ENCODE assay signal across 8 cellular contexts in genomic region chr17:75764417-75764710, GRCh38. TPM values are rescaled to one million over a fixed set of nuclear protein-coding genes. Genes with fewer than 3 reads are reported as not detected.
DNase-seq lines count a peak whose midpoint lies in the region; ATAC-seq and TF ChIP-seq lines count a peak whose summit lies in the region.

No MANE protein-coding gene starts in this region.

- ATAC-seq in heart left ventricle (no peak), left ventricle myocardium superior (no peak), body of pancreas (no peak), HG02981 (IDR thresholded peaks at IDR 0.05; ENCODE audit: unreplicated experiment) (no peak)

- H3K4me3 ChIP-seq in heart left ventricle (peak overlapping the region; percentile 54 to 91 (median 74)), body of pancreas (peak overlapping the region; percentile 24 to 60), mesodermal cell (ENCODE audit: extremely low read depth, insufficient read depth, low read length, poor library complexity, severe bottlenecking) (peak overlapping the region; percentile 59), vagina (peak overlapping the region; percentile 57 to 88)

- WGBS in heart left ventricle, 4 donors = 12 to 21% (median 18%) methylated on average over 5 to 14 of the region's 14 CpGs
- 8% methylated on average over 14 of the region's 14 CpGs; no CpG with 5 or more reads in 1 of the 2 donors for WGBS in body of pancreas, 2 donors
- WGBS in mesodermal cell (ENCODE audit: insufficient coverage in 2 of 2), 2 experiments = 20 to 22% methylated on average over 12 to 13 of the region's 14 CpGs

- H3K9me3 ChIP-seq in heart left ventricle = no peaks in the 10 kb centered on the region
- no peaks in the 10 kb centered on the region for H3K9me3 ChIP-seq in body of pancreas
- no peaks in the 10 kb centered on the region for H3K9me3 ChIP-seq in mesodermal cell (ENCODE audit: control insufficient read depth, low read length)
- no peaks in the 10 kb centered on the region for H3K9me3 ChIP-seq in vagina

- intact Hi-C loops in heart left ventricle (cut with DNase I) = loop anchor here in 3 of 10 donors (1.0 to 10.0 kb wide), 3 partner anchors 60 to 241 kb away; partner anchors contain the start of gene TRIM65 (in 1 of the 3)
- intact Hi-C loops in left ventricle myocardium superior (cut with micrococcal nuclease) = no loop called here
- intact Hi-C loops in body of pancreas (cut with DNase I) = no loop called here
- intact Hi-C loops in vagina (cut with DNase I) = loop anchor here (10.0 kb wide), 1 partner anchor 110 kb away; the partner anchor contains the start of gene TRIM47

- no peaks in the 10 kb centered on the region for H3K27me3 ChIP-seq in heart left ventricle
- H3K27me3 ChIP-seq in body of pancreas = no peaks in the 10 kb centered on the region
- no peaks in the 10 kb centered on the region for H3K27me3 ChIP-seq in vagina

- TF ChIP-seq POLR2A in heart left ventricle (IDR thresholded peaks at IDR 0.05) (no peak), body of pancreas (IDR thresholded peaks at IDR 0.05) (no peak), vagina (IDR thresholded peaks at IDR 0.05) (no peak)

- peaks cover 0 to 26% (median 14%) of the 10 kb centered on the region in 12 donors for H3K4me1 ChIP-seq in heart left ventricle
- H3K4me1 ChIP-seq in body of pancreas = peaks cover 29% of the 10 kb centered on the region
- H3K4me1 ChIP-seq in mesodermal cell (ENCODE audit: control insufficient read depth, insufficient read depth, low read length, poor library complexity, severe bottlenecking) = peaks cover 8% of the 10 kb centered on the region
- peaks cover 20% of the 10 kb centered on the region for H3K4me1 ChIP-seq in vagina

- DNase-seq in heart left ventricle (no peak), left ventricle myocardium superior (no peak), body of pancreas (no peak), vagina (ENCODE audit: extremely low spot score in 2 of 2) (no peak), 8988T (no peak), glomerular visceral epithelial cell (ENCODE audit: extremely low spot score) (no peak)

- H3K27ac ChIP-seq in heart left ventricle = peak overlapping the region; percentile 58 to 98 (median 87)
- peak overlapping the region; percentile 67 to 89 (median 80) for H3K27ac ChIP-seq in body of pancreas
- no peak overlapping the region for H3K27ac ChIP-seq in mesodermal cell (ENCODE audit: low read depth, low read length, severe bottlenecking)
- peak overlapping the region; percentile 91 for H3K27ac ChIP-seq in vagina

- TF ChIP-seq CTCF in heart left ventricle (IDR thresholded peaks at IDR 0.05) (peak in 1 of 12 donors; percentile 71), body of pancreas (IDR thresholded peaks at IDR 0.05) (peak in 2 of 7 experiments; percentile 45 to 75), vagina (IDR thresholded peaks at IDR 0.05) (no peak)

- H3K36me3 ChIP-seq in heart left ventricle (peaks cover 0 to 13% (median 3%) of the 10 kb centered on the region in 9 donors), body of pancreas (replicated peaks in 1 of 2; ENCODE audit: insufficient read depth in 1 of 2, low read depth in 2 of 2) (no peaks in the 10 kb centered on the region), mesodermal cell (ENCODE audit: control insufficient read depth, insufficient read depth, low read length) (no peaks in the 10 kb centered on the region), vagina (no peaks in the 10 kb centered on the region)

RNA-seq across cellular contexts. Expression of gene GALK1, which starts 0.6 kb away (rescaled TPM):
- total RNA-seq in heart left ventricle = 10 to 100 TPM in 8 of 9 donors, 1 to 10 TPM in 1; 9.6 to 30.6 (median 16.5) TPM
- polyA plus RNA-seq in heart left ventricle = 10 to 100 TPM; 25.5 to 31.2 TPM
- 20.2 TPM for total RNA-seq in left ventricle myocardium superior
- total RNA-seq in body of pancreas = 10 to 100 TPM; 27.4 to 27.5 TPM
- 36.5 TPM for polyA plus RNA-seq in mesodermal cell (2013, experiment 1 of 2)
- polyA plus RNA-seq in mesodermal cell (2013, experiment 2 of 2) = 33.3 TPM
- 18.4 TPM for total RNA-seq in vagina

RNA-seq across cellular contexts. Expression of gene UNK, which starts 20.2 kb away (rescaled TPM):
- total RNA-seq in heart left ventricle (10 to 100 TPM; 11.3 to 27.5 (median 16.3) TPM), left ventricle myocardium superior (14.8 TPM), body of pancreas (10 to 100 TPM; 18.4 to 59.7 TPM), vagina (35.1 TPM)
- 10 to 100 TPM; 14.6 to 18.5 TPM for polyA plus RNA-seq in heart left ventricle
- 27.2 TPM for polyA plus RNA-seq in mesodermal cell (2013, experiment 1 of 2)
- polyA plus RNA-seq in mesodermal cell (2013, experiment 2 of 2) = 24.0 TPM

RNA-seq across cellular contexts. Expression of gene ITGB4, which starts 43.1 kb away (rescaled TPM):
- total RNA-seq in heart left ventricle (10 to 100 TPM in 6 of 9 donors, 1 to 10 TPM in 3; 5.1 to 26.8 (median 11.0) TPM), left ventricle myocardium superior (8.8 TPM), body of pancreas (10 to 100 TPM; 25.1 to 33.7 TPM), vagina (169 TPM)
- polyA plus RNA-seq in heart left ventricle = 1 to 10 TPM; 4.0 to 7.5 TPM
- polyA plus RNA-seq in mesodermal cell (2013, experiment 1 of 2) = 1.8 TPM
- polyA plus RNA-seq in mesodermal cell (2013, experiment 2 of 2) = 1.4 TPM
